22 cellular contexts compared by ENCODE assay signal in genomic region chr2:234661146-234661545, GRCh38.
A peak's percentile ranks its signal among the peaks of the same experiment; 100 is the strongest.
DNase-seq lines count a peak whose midpoint lies in the region; ATAC-seq, FAIRE-seq and TF ChIP-seq lines count a peak whose summit lies in the region.
"Had no signal": no experiment of that assay in that cellular context is flagged by ENCODE, and none has a peak within 500 bp of the region (broad histone marks: within the 10 kb centered on the region; RNA-seq: fewer than 3 reads in every experiment).

No MANE protein-coding gene starts in this region.

- H3K27ac Mint-ChIP-seq in nephron: peak overlapping the region in 2 of 3 experiments; percentile 3 to 25
- H3K27ac Mint-ChIP-seq in natural killer cell: no peak overlapping the region
- H3K27ac Mint-ChIP-seq: B cell; CD8-positive, alpha-beta T cell; IgD-negative memory B cell; T-helper 17 cell had no signal

- TF ChIP-seq CTCF in nephron (IDR thresholded peaks at IDR 0.05; ENCODE audit: unreplicated experiment in 3 of 3) (no peak), natural killer cell (IDR thresholded peaks at IDR 0.05) (no peak)

- H3K36me3 Mint-ChIP-seq in nephron (ENCODE audit: low read depth) (no peaks in the 10 kb centered on the region), natural killer cell (peaks cover 5% of the 10 kb centered on the region)
- H3K36me3 Mint-ChIP-seq: CD8-positive, alpha-beta T cell; IgD-negative memory B cell had no signal

- peak; percentile 81 for DNase-seq in DMS 273 (lab: John Stamatoyannopoulos, UW; ENCODE audit: unreplicated experiment)
- DNase-seq in NCI-H446 (lab: John Stamatoyannopoulos, UW): peak; percentile 66 to 81
- peak; percentile 65 for DNase-seq in NCI-H82 treated with DMSO at 0.1 percent for 48 hours (lab: John Stamatoyannopoulos, UW; ENCODE audit: unreplicated experiment)
- DNase-seq in AG20443 (ENCODE audit: low spot score): no peak
- DNase-seq in natural killer cell: no peak
- no peak for DNase-seq in HTR-8/SVneo (ENCODE audit: insufficient read length, low spot score)
- DNase-seq: CD8-positive, alpha-beta T cell; HCEC 1CT; MM.1S; NCI-H1048; NCI-H1417; NCI-H187; NCI-H2081 treated with DMSO at 0.1 percent for 48 hours; SK-N-SH; T-helper 17 cell had no signal

- intact Hi-C loops in natural killer cell (cut with micrococcal nuclease): no loop called here

- ATAC-seq in natural killer cell: no peak
- no peak for ATAC-seq in GM21717 (IDR thresholded peaks at IDR 0.05; ENCODE audit: unreplicated experiment)
- ATAC-seq: CD8-positive, alpha-beta T cell; T-helper 17 cell had no signal

- H3K9me3 Mint-ChIP-seq in nephron (peaks cover 27% of the 10 kb centered on the region), natural killer cell (peaks cover 2% of the 10 kb centered on the region in 2 donors)

- peaks cover 10% of the 10 kb centered on the region for H3K4me1 Mint-ChIP-seq in nephron
- no peaks in the 10 kb centered on the region for H3K4me1 Mint-ChIP-seq in natural killer cell
- H3K4me1 Mint-ChIP-seq: B cell, IgD-negative memory B cell, T-helper 17 cell had no signal

- FAIRE-seq in HTR-8/SVneo (lab: Jason Lieb, UNC): no peak
- FAIRE-seq: A204.1, H1, RCC 7860 had no signal

- H3K4me3 Mint-ChIP-seq in nephron (no peak overlapping the region), natural killer cell (no peak overlapping the region)
- H3K4me3 Mint-ChIP-seq: B cell; CD8-positive, alpha-beta T cell; IgD-negative memory B cell; T-helper 17 cell had no signal

- H3K27me3 Mint-ChIP-seq in nephron (ENCODE audit: low read depth) (peaks cover 19% of the 10 kb centered on the region), natural killer cell (ENCODE audit: low read depth in 2 of 2) (peaks cover 6 to 7% of the 10 kb centered on the region in 2 donors)

Comparison
In these comparisons a context has a peak if more than half of its experiments do, and no peak if none do; other contexts are left out.
1. DNase-seq: peak in DMS 273 (single experiment), NCI-H446 (2 of 2) and NCI-H82 treated with DMSO at 0.1 percent for 48 hours (single experiment); none in AG20443 (single experiment), natural killer cell (single experiment) and HTR-8/SVneo (single experiment).
2. H3K27ac Mint-ChIP-seq: peak in nephron (2 of 3); none in natural killer cell (0 of 2).